In genomic region chr17:77824102-77824779, GRCh38 we compare ENCODE assay signal across 20 cellular contexts.
"Had no signal": no experiment of that assay in that cellular context is flagged by ENCODE, and none has a peak within 500 bp of the region (broad histone marks: within the 10 kb centered on the region; RNA-seq: fewer than 3 reads in every experiment).

No MANE protein-coding gene starts in this region.

- H3K36me3 Mint-ChIP-seq: activated naive CD8-positive, alpha-beta T cell treated with anti-CD3 and anti-CD28 coated beads, Interleukin-2, amount 10 ng/mL, durations not matched to agents 7 days and 5 days; memory B cell; natural killer cell treated with Interleukin-12 subunit alpha and Interleukin-12 subunit beta and Interleukin-15 and Interleukin-18, amount 100 ng/mL, for 72 hours had no signal

- H3K27me3 ChIP-seq: foreskin keratinocyte, vagina had no signal

- DNase-seq: activated CD4-positive, alpha-beta T cell treated with anti-CD3 and anti-CD28 coated beads for 1 hour; activated naive CD4-positive, alpha-beta T cell; activated T-cell treated with anti-CD3 and anti-CD28 coated beads, Interleukin-2, amount 50 U/mL, for 1 hour; amniotic stem cell; effector CD8-positive, alpha-beta T cell; erythroblast; foreskin keratinocyte; hippocampal formation; occipital lobe; retina; stimulated activated CD4-positive, alpha-beta T cell treated with anti-CD3 and anti-CD28 coated beads, Interleukin-4, amount 100 ng/mL, for 1 hour; stimulated activated naive CD8-positive, alpha-beta T cell treated with anti-CD3 and anti-CD28 coated beads, Interleukin-15, amount 100 ng/mL, for 72 hours; T-helper 9 cell; trophoblast cell had no signal

- H3K9me3 Mint-ChIP-seq: activated naive CD8-positive, alpha-beta T cell treated with anti-CD3 and anti-CD28 coated beads, Interleukin-2, amount 10 ng/mL, durations not matched to agents 7 days and 5 days; dendritic cell treated with granulocyte-macrophage colony-stimulating factor and Interleukin-4, amounts not matched to agents 40 ng/mL and 50 ng/mL, for 4 days; natural killer cell treated with Interleukin-12 subunit alpha and Interleukin-12 subunit beta and Interleukin-15 and Interleukin-18, amount 100 ng/mL, for 72 hours; stimulated activated naive CD8-positive, alpha-beta T cell treated with anti-CD3 and anti-CD28 coated beads, Interleukin-15, amount 100 ng/mL, for 72 hours had no signal

- H3K36me3 ChIP-seq: vagina had no signal

- H3K4me1 ChIP-seq: foreskin keratinocyte had no signal

- H3K27ac ChIP-seq: foreskin keratinocyte, SK-N-MC, vagina had no signal

- H3K27ac Mint-ChIP-seq: activated naive CD8-positive, alpha-beta T cell treated with anti-CD3 and anti-CD28 coated beads, Interleukin-2, amount 10 ng/mL, durations not matched to agents 7 days and 5 days; dendritic cell treated with granulocyte-macrophage colony-stimulating factor and Interleukin-4, amounts not matched to agents 40 ng/mL and 50 ng/mL, for 4 days; memory B cell; stimulated activated naive CD8-positive, alpha-beta T cell treated with anti-CD3 and anti-CD28 coated beads, Interleukin-15, amount 100 ng/mL, for 72 hours had no signal

- H3K4me3 ChIP-seq: SK-N-MC, vagina had no signal

- ATAC-seq: foreskin keratinocyte; natural killer cell treated with Interleukin-12 subunit alpha and Interleukin-12 subunit beta and Interleukin-15 and Interleukin-18, amount 100 ng/mL, for 72 hours; stimulated activated naive CD8-positive, alpha-beta T cell treated with anti-CD3 and anti-CD28 coated beads, Interleukin-15, amount 100 ng/mL, for 72 hours had no signal

- H3K4me3 Mint-ChIP-seq: activated naive CD8-positive, alpha-beta T cell treated with anti-CD3 and anti-CD28 coated beads, Interleukin-2, amount 10 ng/mL, durations not matched to agents 7 days and 5 days; dendritic cell treated with granulocyte-macrophage colony-stimulating factor and Interleukin-4, amounts not matched to agents 40 ng/mL and 50 ng/mL, for 4 days; memory B cell; natural killer cell treated with Interleukin-12 subunit alpha and Interleukin-12 subunit beta and Interleukin-15 and Interleukin-18, amount 100 ng/mL, for 72 hours; stimulated activated naive CD8-positive, alpha-beta T cell treated with anti-CD3 and anti-CD28 coated beads, Interleukin-15, amount 100 ng/mL, for 72 hours had no signal

- H3K4me1 Mint-ChIP-seq: stimulated activated naive CD8-positive, alpha-beta T cell treated with anti-CD3 and anti-CD28 coated beads, Interleukin-15, amount 100 ng/mL, for 72 hours had no signal

- H3K9me3 ChIP-seq: vagina had no signal
